Comparison of ENCODE assay signal across 8 cellular contexts in genomic region chr14:24114536-24115450, GRCh38. TPM values are rescaled to one million over a fixed set of nuclear protein-coding genes. Genes with fewer than 3 reads are reported as not detected.
DNase-seq lines count a peak whose midpoint lies in the region; ATAC-seq and TF ChIP-seq lines count a peak whose summit lies in the region.

Gene DCAF11, plus strand, starts transcription at chr14:24114777. Its CDS starts 818 bp downstream, at chr14:24115595.
Gene NRL, minus strand, starts transcription at chr14:24114949. Its CDS starts 32,101 bp downstream, at chr14:24082848.

- H3K9me3 ChIP-seq in Loucy (ENCODE audit: insufficient read depth, low read depth, low read length) (no peaks in the 10 kb centered on the region), RWPE2 (ENCODE audit: severe bottlenecking) (no peaks in the 10 kb centered on the region)

- peaks cover 22 to 27% of the 10 kb centered on the region in 2 donors for H3K4me1 Mint-ChIP-seq in natural killer cell

- H3K27me3 Mint-ChIP-seq in natural killer cell (ENCODE audit: low read depth in 2 of 2), result no peaks in the 10 kb centered on the region

- H3K36me3 Mint-ChIP-seq in natural killer cell, result peaks cover 6% of the 10 kb centered on the region

- no peaks in the 10 kb centered on the region for H3K9me3 Mint-ChIP-seq in natural killer cell

- H3K36me3 ChIP-seq in H7 (replicated peaks; ENCODE audit: control insufficient read depth, insufficient read depth, low read length) (peaks cover 17% of the 10 kb centered on the region), Loucy (ENCODE audit: insufficient read depth, low read length) (peaks cover 28% of the 10 kb centered on the region; the same call in 1 of the 2 replicates), RWPE2 (ENCODE audit: low read depth) (peaks cover 34% of the 10 kb centered on the region)

- H3K4me3 ChIP-seq in H7 (ENCODE audit: insufficient read depth, low read depth, low read length), result peak within 1 kb of the TSS; percentile 86
- H3K4me3 ChIP-seq in Loucy (ENCODE audit: low read length, poor library complexity, severe bottlenecking), result peak within 1 kb of the TSS; percentile 91
- H3K4me3 ChIP-seq in RWPE2 (ENCODE audit: severe bottlenecking), result peak within 1 kb of the TSS; percentile 57
- peak within 1 kb of the TSS; percentile 96 for H3K4me3 ChIP-seq in fibroblast of pulmonary artery (replicated peaks; ENCODE audit: low read depth, low read length)

- H3K9ac ChIP-seq in Loucy (ENCODE audit: low read depth, low read length, poor library complexity, severe bottlenecking), result peak within 1 kb of the TSS; percentile 91

- peaks cover 11% of the 10 kb centered on the region for H4K20me1 ChIP-seq in Loucy (ENCODE audit: insufficient read depth, low read length, poor library complexity, severe bottlenecking)

- H3K4me1 ChIP-seq in Loucy (ENCODE audit: insufficient read depth, low read length, poor library complexity, severe bottlenecking) (peaks cover 19% of the 10 kb centered on the region), RWPE2 (ENCODE audit: insufficient read depth, poor library complexity, severe bottlenecking) (peaks cover 11% of the 10 kb centered on the region)

- H3F3A ChIP-seq in Loucy (ENCODE audit: low read depth), result peaks cover 6% of the 10 kb centered on the region; the same call in 1 of the 2 replicates

- H2AFZ ChIP-seq in Loucy (ENCODE audit: low read length), result peak within 1 kb of the TSS; percentile 89

- TF ChIP-seq CTCF in Loucy (conservative IDR thresholded peaks at IDR 0.05; ENCODE audit: low read length) (no peak), RWPE2 (IDR thresholded peaks at IDR 0.05; ENCODE audit: poor library complexity, severe bottlenecking) (no peak), fibroblast of pulmonary artery (IDR thresholded peaks at IDR 0.05; ENCODE audit: low read length, missing control alignments) (no peak), natural killer cell (IDR thresholded peaks at IDR 0.05) (no peak)

- H3K9me2 ChIP-seq in Loucy (replicated peaks; ENCODE audit: low read depth, low read length), result no peaks in the 10 kb centered on the region

- peak within 1 kb of the TSS; percentile 92 for H3K27ac ChIP-seq in RWPE2 (ENCODE audit: poor library complexity, severe bottlenecking)

- H3K27me3 ChIP-seq in H7 (ENCODE audit: control insufficient read depth, insufficient read depth, low read length) (no peaks in the 10 kb centered on the region), Loucy (ENCODE audit: insufficient read depth, low read length, poor library complexity, severe bottlenecking) (no peaks in the 10 kb centered on the region), RWPE2 (ENCODE audit: insufficient read depth, poor library complexity, severe bottlenecking) (no peaks in the 10 kb centered on the region)

- ATAC-seq in RWPE2 (ENCODE audit: low read depth) (peak; percentile 78), natural killer cell (peak; percentile 81 to 94 (median 83))

- H3K4me3 Mint-ChIP-seq in natural killer cell, result peak within 1 kb of the TSS; percentile 99

- H3K79me2 ChIP-seq in Loucy (ENCODE audit: insufficient read depth, low read length), result peaks cover 29% of the 10 kb centered on the region

- peak within 1 kb of the TSS; percentile 90 for H3K4me2 ChIP-seq in Loucy (ENCODE audit: low read depth, low read length, poor library complexity, severe bottlenecking)

- peak within 1 kb of the TSS; percentile 96 to 99 for H3K27ac Mint-ChIP-seq in natural killer cell

- intact Hi-C loops in natural killer cell (cut with micrococcal nuclease), result loop anchor here (1.0 to 2.0 kb wide), 10 partner anchors 22 to 328 kb away; partner anchors contain the start of genes CARMIL3, CHMP4A, DHRS1 and EMC9

- DNase-seq in ELF-1 (ENCODE audit: low read depth, low spot score) (peak; percentile 100), H7 (peak; percentile 98), RWPE2 (ENCODE audit: low spot score) (peak; percentile 100), fibroblast of pulmonary artery (ENCODE audit: low read depth) (peak; percentile 100), natural killer cell (peak; percentile 99)
- peak; percentile 98 for DNase-seq in activated effector memory CD4-positive, alpha-beta T cell treated with Interleukin-2 at 50 U/mL for 16 hours
- peak; percentile 98 to 100 (median 100) for DNase-seq in stimulated activated naive CD4-positive, alpha-beta T cell (lab: John Stamatoyannopoulos, UW)

RNA-seq across cellular contexts. Expression of gene DCAF11, which starts in this region (rescaled TPM):
- total RNA-seq in H7 (2014; rRNA removed; shearing (Covaris generic)), result 70.4 and 90.1 TPM in 2 replicates
- 10 to 100 TPM; 77.5 to 99.3 (median 96.3) TPM for total RNA-seq in natural killer cell

RNA-seq across cellular contexts. Expression of gene NRL, which starts in this region (rescaled TPM):
- 0.87 and 2.1 TPM in 2 replicates for total RNA-seq in H7 (2014; rRNA removed; shearing (Covaris generic))
- total RNA-seq in natural killer cell, result 1 to 10 TPM in 2 of 3 donors, under 1 TPM in 1; 0.78 to 3.3 (median 2.8) TPM

Comparison
In these comparisons a context has a peak if more than half of its experiments do, and no peak if none do; other contexts are left out.
1. Peak in every context shown above with its lines: DNase-seq, ATAC-seq, H3K4me3 ChIP-seq and H3K27ac ChIP-seq.